8 cellular contexts compared by ENCODE assay signal in genomic region chr18:57802166-57802868, GRCh38. TPM values are rescaled to one million over a fixed set of nuclear protein-coding genes. Genes with fewer than 3 reads are reported as not detected.
A peak's percentile ranks its signal among the peaks of the same experiment; 100 is the strongest.
DNase-seq lines count a peak whose midpoint lies in the region; ATAC-seq and TF ChIP-seq lines count a peak whose summit lies in the region.

No MANE protein-coding gene starts in this region.

- ATAC-seq in HG03175 (IDR thresholded peaks at IDR 0.05; ENCODE audit: unreplicated experiment) (peak; percentile 17), body of pancreas (peak; percentile 0), memory B cell (ENCODE audit: low read depth) (peak; percentile 57), aorta (ENCODE audit: low FRiP score) (no peak)

- TF ChIP-seq POLR2A in body of pancreas (IDR thresholded peaks at IDR 0.05), result no peak

- H3K9me3 Mint-ChIP-seq in memory B cell, result no peaks in the 10 kb centered on the region

- H3K4me3 Mint-ChIP-seq in memory B cell, result peak overlapping the region; percentile 82

- DNase-seq in body of pancreas (peak in 3 of 4 donors; percentile 27 to 40 (median 31)), memory B cell (ENCODE audit: low spot score in 2 of 2) (peak; percentile 15 to 21), aorta (no peak), A172 (ENCODE audit: low spot score) (no peak), anterior cingulate cortex (lab: John Stamatoyannopoulos, UW) (no peak), hepatic stellate cell (ENCODE audit: low spot score) (no peak)

- H3K27me3 Mint-ChIP-seq in memory B cell, result peaks cover 15% of the 10 kb centered on the region

- peaks cover 16% of the 10 kb centered on the region for H3K4me1 Mint-ChIP-seq in memory B cell

- 0 to 1% methylated on average over 16 to 48 of the region's 48 CpGs for WGBS in body of pancreas, 2 donors
- 0 to 1% methylated on average over 45 to 48 of the region's 48 CpGs for WGBS in aorta, 2 donors

- intact Hi-C loops in body of pancreas (cut with DNase I) (no loop called here), aorta (cut with DNase I) (loop anchor here in 1 of 2 donors (5.0 kb wide), 4 partner anchors 35 to 180 kb away; partner anchors contain the start of gene NARS1)

- H3K27me3 ChIP-seq in body of pancreas (no peaks in the 10 kb centered on the region), aorta (ENCODE audit: control insufficient read depth in 1 of 2, insufficient read depth in 2 of 2, low read length in 1 of 2) (no peaks in the 10 kb centered on the region)

- TF ChIP-seq CTCF in body of pancreas (IDR thresholded peaks at IDR 0.05), result no peak

- H3K4me3 ChIP-seq in GM08714 (ENCODE audit: low read length) (peak overlapping the region; percentile 51; the same call in 1 of the 2 replicates), body of pancreas (peak overlapping the region; percentile 47 to 92), aorta (ENCODE audit: low read length in 2 of 2) (peak overlapping the region; percentile 57 to 83)

- H3K27ac ChIP-seq in body of pancreas, result peak overlapping the region; percentile 94 to 99 (median 97)
- H3K27ac ChIP-seq in aorta (ENCODE audit: low read depth in 1 of 2, low read length in 2 of 2), result peak overlapping the region; percentile 81 to 85

- H3K9me3 ChIP-seq in body of pancreas, result no peaks in the 10 kb centered on the region
- no peaks in the 10 kb centered on the region for H3K9me3 ChIP-seq in aorta (ENCODE audit: control insufficient read depth, low read length)

- no peak overlapping the region for H3K27ac Mint-ChIP-seq in memory B cell

- no peaks in the 10 kb centered on the region for H3K36me3 ChIP-seq in body of pancreas (replicated peaks in 1 of 2; ENCODE audit: insufficient read depth in 1 of 2, low read depth in 2 of 2)
- no peaks in the 10 kb centered on the region for H3K36me3 ChIP-seq in aorta (ENCODE audit: control insufficient read depth in 1 of 2, insufficient read depth in 2 of 2, low read length in 1 of 2)

- H3K36me3 Mint-ChIP-seq in memory B cell, result peaks cover 2% of the 10 kb centered on the region

- H3K4me1 ChIP-seq in body of pancreas (peaks cover 50% of the 10 kb centered on the region), aorta (ENCODE audit: control insufficient read depth in 1 of 2, insufficient read depth in 2 of 2, low read length in 2 of 2) (no peaks in the 10 kb centered on the region)

RNA-seq across cellular contexts. Expression of gene ATP8B1, which starts 0.8 kb away (rescaled TPM):
- total RNA-seq in body of pancreas (10 to 100 TPM; 18.5 to 41.5 TPM), aorta (100 to 1,000 TPM in 1 of 2 donors, 10 to 100 TPM in 1; 76.5 to 101 TPM)
- 10 to 100 TPM; 11.6 to 33.1 TPM for polyA plus RNA-seq in aorta
- 38.2 and 38.8 TPM in 2 replicates for total RNA-seq in A172 (2014; rRNA removed; shearing (Covaris generic))

Comparison
In these comparisons a context has a peak if more than half of its experiments do, and no peak if none do; other contexts are left out.
1. DNase-seq: peak in body of pancreas (3 of 4) and memory B cell (2 of 2); none in aorta (0 of 2), A172 (single experiment), anterior cingulate cortex (0 of 58) and hepatic stellate cell (single experiment).
2. Peak in every context shown above with its lines, with median percentiles within 50 percentile points of each other: H3K4me3 ChIP-seq.